In genomic region chr3:195268608-195269309, GRCh38 we compare ENCODE assay signal across 1 cellular context.
TF ChIP-seq lines count a peak whose summit lies in the region.

No MANE protein-coding gene starts in this region.

TF ChIP-seq in GM23338, 12 proteins besides CTCF, POLR2A, EP300 and RAD21 (continued from another document):
- no peak for TF ChIP-seq ZNF462 (CRISPR knock-in tag; IDR thresholded peaks at IDR 0.05)
- no peak for TF ChIP-seq ZNF331 (CRISPR knock-in tag; IDR thresholded peaks at IDR 0.05; ENCODE audit: low read depth)
- no peak for TF ChIP-seq REST (IDR thresholded peaks at IDR 0.05; ENCODE audit: unreplicated experiment)
- TF ChIP-seq ETS1 (IDR thresholded peaks at IDR 0.05) = no peak
